Comparison of ENCODE assay signal across 1 cellular context in the genomic region with DNA sequence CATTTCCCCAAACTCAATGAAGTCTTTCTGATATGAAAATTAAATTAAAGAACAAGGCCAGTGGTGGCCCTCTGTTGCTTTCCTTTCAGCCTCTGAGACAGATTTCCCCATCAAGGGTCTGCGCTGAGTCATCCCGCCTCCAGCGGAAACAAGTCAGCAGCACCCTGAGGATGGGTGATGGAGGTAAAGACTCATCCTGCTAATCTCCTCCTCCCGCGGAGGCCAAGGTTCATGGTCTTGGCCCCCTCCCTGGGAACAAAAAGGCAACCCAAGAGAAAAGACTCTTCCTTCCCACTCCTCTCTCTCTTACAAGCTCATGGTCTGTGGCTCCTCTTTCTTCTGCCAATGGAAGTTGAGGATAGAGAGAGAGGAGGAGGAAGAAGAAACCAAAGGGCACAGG.
TF ChIP-seq lines count a peak whose summit lies in the region.

No MANE protein-coding gene starts in this region.

TF ChIP-seq in K562, 482 proteins besides CTCF, POLR2A, EP300 and RAD21 (continued from another document):
- TF ChIP-seq ZNF253 (CRISPR knock-in tag; conservative IDR thresholded peaks at IDR 0.05) = no peak
- no peak for TF ChIP-seq ZNF589 (CRISPR knock-in tag; IDR thresholded peaks at IDR 0.05; ENCODE audit: low read depth)
- no peak for TF ChIP-seq SLC30A9 (CRISPR knock-in tag; IDR thresholded peaks at IDR 0.05)
- TF ChIP-seq ZNF263 (CRISPR knock-in tag; IDR thresholded peaks at IDR 0.05; ENCODE audit: borderline replicate concordance) = no peak
- no peak for TF ChIP-seq ZNF583 (CRISPR knock-in tag; IDR thresholded peaks at IDR 0.05)
- no peak for TF ChIP-seq CAMTA2 (CRISPR knock-in tag; conservative IDR thresholded peaks at IDR 0.05)
- no peak for TF ChIP-seq SRSF3 (IDR thresholded peaks at IDR 0.05; ENCODE audit: insufficient read depth, low read length)
- TF ChIP-seq MAFG (tag; conservative IDR thresholded peaks at IDR 0.05) = peak; percentile 39; the same call in 1 of the 2 replicates
- TF ChIP-seq MTA2 (IDR thresholded peaks at IDR 0.05; ENCODE audit: low read depth) = no peak
- TF ChIP-seq FOXJ3 (CRISPR knock-in tag; IDR thresholded peaks at IDR 0.05) = no peak
- TF ChIP-seq, protein P1, sequence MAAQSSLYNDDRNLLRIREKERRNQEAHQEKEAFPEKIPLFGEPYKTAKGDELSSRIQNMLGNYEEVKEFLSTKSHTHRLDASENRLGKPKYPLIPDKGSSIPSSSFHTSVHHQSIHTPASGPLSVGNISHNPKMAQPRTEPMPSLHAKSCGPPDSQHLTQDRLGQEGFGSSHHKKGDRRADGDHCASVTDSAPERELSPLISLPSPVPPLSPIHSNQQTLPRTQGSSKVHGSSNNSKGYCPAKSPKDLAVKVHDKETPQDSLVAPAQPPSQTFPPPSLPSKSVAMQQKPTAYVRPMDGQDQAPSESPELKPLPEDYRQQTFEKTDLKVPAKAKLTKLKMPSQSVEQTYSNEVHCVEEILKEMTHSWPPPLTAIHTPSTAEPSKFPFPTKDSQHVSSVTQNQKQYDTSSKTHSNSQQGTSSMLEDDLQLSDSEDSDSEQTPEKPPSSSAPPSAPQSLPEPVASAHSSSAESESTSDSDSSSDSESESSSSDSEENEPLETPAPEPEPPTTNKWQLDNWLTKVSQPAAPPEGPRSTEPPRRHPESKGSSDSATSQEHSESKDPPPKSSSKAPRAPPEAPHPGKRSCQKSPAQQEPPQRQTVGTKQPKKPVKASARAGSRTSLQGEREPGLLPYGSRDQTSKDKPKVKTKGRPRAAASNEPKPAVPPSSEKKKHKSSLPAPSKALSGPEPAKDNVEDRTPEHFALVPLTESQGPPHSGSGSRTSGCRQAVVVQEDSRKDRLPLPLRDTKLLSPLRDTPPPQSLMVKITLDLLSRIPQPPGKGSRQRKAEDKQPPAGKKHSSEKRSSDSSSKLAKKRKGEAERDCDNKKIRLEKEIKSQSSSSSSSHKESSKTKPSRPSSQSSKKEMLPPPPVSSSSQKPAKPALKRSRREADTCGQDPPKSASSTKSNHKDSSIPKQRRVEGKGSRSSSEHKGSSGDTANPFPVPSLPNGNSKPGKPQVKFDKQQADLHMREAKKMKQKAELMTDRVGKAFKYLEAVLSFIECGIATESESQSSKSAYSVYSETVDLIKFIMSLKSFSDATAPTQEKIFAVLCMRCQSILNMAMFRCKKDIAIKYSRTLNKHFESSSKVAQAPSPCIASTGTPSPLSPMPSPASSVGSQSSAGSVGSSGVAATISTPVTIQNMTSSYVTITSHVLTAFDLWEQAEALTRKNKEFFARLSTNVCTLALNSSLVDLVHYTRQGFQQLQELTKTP (IDR thresholded peaks at IDR 0.05; ENCODE audit: low read depth in 1 of 2, partially characterized antibody in 2 of 2) = no peak
- TF ChIP-seq EZH2 (IDR thresholded peaks at IDR 0.05; ENCODE audit: borderline replicate concordance, low read depth, low read length) = no peak
- TF ChIP-seq, protein P2, sequence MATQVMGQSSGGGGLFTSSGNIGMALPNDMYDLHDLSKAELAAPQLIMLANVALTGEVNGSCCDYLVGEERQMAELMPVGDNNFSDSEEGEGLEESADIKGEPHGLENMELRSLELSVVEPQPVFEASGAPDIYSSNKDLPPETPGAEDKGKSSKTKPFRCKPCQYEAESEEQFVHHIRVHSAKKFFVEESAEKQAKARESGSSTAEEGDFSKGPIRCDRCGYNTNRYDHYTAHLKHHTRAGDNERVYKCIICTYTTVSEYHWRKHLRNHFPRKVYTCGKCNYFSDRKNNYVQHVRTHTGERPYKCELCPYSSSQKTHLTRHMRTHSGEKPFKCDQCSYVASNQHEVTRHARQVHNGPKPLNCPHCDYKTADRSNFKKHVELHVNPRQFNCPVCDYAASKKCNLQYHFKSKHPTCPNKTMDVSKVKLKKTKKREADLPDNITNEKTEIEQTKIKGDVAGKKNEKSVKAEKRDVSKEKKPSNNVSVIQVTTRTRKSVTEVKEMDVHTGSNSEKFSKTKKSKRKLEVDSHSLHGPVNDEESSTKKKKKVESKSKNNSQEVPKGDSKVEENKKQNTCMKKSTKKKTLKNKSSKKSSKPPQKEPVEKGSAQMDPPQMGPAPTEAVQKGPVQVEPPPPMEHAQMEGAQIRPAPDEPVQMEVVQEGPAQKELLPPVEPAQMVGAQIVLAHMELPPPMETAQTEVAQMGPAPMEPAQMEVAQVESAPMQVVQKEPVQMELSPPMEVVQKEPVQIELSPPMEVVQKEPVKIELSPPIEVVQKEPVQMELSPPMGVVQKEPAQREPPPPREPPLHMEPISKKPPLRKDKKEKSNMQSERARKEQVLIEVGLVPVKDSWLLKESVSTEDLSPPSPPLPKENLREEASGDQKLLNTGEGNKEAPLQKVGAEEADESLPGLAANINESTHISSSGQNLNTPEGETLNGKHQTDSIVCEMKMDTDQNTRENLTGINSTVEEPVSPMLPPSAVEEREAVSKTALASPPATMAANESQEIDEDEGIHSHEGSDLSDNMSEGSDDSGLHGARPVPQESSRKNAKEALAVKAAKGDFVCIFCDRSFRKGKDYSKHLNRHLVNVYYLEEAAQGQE (CRISPR knock-in tag; IDR thresholded peaks at IDR 0.05; ENCODE audit: low read depth) = no peak
- no peak for TF ChIP-seq PTBP1 (IDR thresholded peaks at IDR 0.05; ENCODE audit: low read depth, low read length)
- no peak for TF ChIP-seq ZNF282 (CRISPR knock-in tag; IDR thresholded peaks at IDR 0.05)
- TF ChIP-seq, protein P3, sequence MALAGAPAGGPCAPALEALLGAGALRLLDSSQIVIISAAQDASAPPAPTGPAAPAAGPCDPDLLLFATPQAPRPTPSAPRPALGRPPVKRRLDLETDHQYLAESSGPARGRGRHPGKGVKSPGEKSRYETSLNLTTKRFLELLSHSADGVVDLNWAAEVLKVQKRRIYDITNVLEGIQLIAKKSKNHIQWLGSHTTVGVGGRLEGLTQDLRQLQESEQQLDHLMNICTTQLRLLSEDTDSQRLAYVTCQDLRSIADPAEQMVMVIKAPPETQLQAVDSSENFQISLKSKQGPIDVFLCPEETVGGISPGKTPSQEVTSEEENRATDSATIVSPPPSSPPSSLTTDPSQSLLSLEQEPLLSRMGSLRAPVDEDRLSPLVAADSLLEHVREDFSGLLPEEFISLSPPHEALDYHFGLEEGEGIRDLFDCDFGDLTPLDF (CRISPR knock-in tag; IDR thresholded peaks at IDR 0.05) = no peak
- TF ChIP-seq MAFK (IDR thresholded peaks at IDR 0.05; ENCODE audit: low read length) = peak; percentile 43; the same call in 1 of the 2 replicates
- TF ChIP-seq NCOA1 (IDR thresholded peaks at IDR 0.05; ENCODE audit: low read depth) = no peak
- TF ChIP-seq RBM15 (IDR thresholded peaks at IDR 0.05; ENCODE audit: insufficient read depth, low read length) = no peak
- TF ChIP-seq STAT5A (IDR thresholded peaks at IDR 0.05; ENCODE audit: borderline replicate concordance, low read length) = no peak
- TF ChIP-seq RFX7 (CRISPR knock-in tag; IDR thresholded peaks at IDR 0.05) = no peak
- TF ChIP-seq ZBTB17 (CRISPR knock-in tag; IDR thresholded peaks at IDR 0.05) = no peak
- no peak for TF ChIP-seq LEF1 (IDR thresholded peaks at IDR 0.05)
- TF ChIP-seq JUN (IDR thresholded peaks at IDR 0.05; ENCODE audit: borderline replicate concordance, low read depth, low read length) = 0 out of 2 replicates have a peak, but pooled peaks have one; percentile 45
- TF ChIP-seq JUN (CRISPR knock-in tag; IDR thresholded peaks at IDR 0.05; ENCODE audit: borderline replicate concordance) = no peak
- no peak for TF ChIP-seq TEAD2 (tag; IDR thresholded peaks at IDR 0.05)
- TF ChIP-seq DMBX1 (CRISPR knock-in tag; IDR thresholded peaks at IDR 0.05; ENCODE audit: borderline replicate concordance) = no peak
- peak; percentile 46; the same call in 1 of the 2 replicates for TF ChIP-seq DPF2 (IDR thresholded peaks at IDR 0.05)
- no peak for TF ChIP-seq BHLHE40 (IDR thresholded peaks at IDR 0.05; ENCODE audit: low read length)
- no peak for TF ChIP-seq MTA3 (IDR thresholded peaks at IDR 0.05; ENCODE audit: borderline replicate concordance)
- TF ChIP-seq HMGN3 (IDR thresholded peaks at IDR 0.05; ENCODE audit: borderline replicate concordance, extremely low read depth, insufficient read length, low read depth, low read length) = no peak
- no peak for TF ChIP-seq NFE2L1 (tag; IDR thresholded peaks at IDR 0.05; ENCODE audit: borderline replicate concordance, low read depth)
- peak; percentile 69 for TF ChIP-seq FOSL1 (tag; conservative IDR thresholded peaks at IDR 0.05)
- TF ChIP-seq, protein P4, sequence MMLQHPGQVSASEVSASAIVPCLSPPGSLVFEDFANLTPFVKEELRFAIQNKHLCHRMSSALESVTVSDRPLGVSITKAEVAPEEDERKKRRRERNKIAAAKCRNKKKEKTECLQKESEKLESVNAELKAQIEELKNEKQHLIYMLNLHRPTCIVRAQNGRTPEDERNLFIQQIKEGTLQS (IDR thresholded peaks at IDR 0.05) = peak; percentile 81
- TF ChIP-seq, protein P4 (CRISPR knock-in tag; conservative IDR thresholded peaks at IDR 0.05) = no peak
- 0 out of 2 replicates have a peak, but pooled peaks have one; percentile 4 for TF ChIP-seq EGR1 (conservative IDR thresholded peaks at IDR 0.05)
- TF ChIP-seq, protein P5, sequence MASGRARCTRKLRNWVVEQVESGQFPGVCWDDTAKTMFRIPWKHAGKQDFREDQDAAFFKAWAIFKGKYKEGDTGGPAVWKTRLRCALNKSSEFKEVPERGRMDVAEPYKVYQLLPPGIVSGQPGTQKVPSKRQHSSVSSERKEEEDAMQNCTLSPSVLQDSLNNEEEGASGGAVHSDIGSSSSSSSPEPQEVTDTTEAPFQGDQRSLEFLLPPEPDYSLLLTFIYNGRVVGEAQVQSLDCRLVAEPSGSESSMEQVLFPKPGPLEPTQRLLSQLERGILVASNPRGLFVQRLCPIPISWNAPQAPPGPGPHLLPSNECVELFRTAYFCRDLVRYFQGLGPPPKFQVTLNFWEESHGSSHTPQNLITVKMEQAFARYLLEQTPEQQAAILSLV (tag; IDR thresholded peaks at IDR 0.05) = no peak
- TF ChIP-seq HMG20A (CRISPR knock-in tag; conservative IDR thresholded peaks at IDR 0.05) = no peak
